ENCODE assay signal across 1 cellular context in the genomic region with DNA sequence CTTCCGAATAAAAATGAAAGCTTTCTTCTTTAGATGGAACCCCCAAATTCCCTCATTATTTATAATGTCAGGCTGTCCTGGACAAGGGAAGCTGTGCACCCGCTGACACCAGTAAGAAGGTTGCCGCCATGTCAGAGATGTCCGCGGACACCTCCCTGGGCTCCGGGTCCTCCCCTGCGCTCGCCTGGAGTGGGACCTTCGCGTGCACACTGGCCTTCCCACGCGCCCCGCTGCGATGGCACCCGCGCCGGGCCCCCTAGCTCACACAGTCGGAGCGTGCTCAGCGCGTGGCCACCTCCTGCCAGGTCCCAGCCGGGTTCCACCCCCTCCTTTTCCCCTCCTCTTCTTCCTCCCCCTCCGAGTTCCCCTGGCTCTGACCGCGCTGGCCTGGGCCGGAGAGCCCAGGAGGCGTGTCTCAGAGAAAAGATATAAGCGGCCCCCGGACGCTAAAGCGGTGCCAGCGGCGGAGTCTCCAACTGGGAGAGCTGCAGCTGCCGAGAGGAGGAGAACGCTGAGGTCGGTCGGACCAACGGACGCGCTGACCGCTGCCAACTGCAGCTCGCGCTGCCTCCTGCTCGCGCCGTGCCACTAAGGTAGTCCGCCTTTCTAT.
A peak's percentile ranks its signal among the peaks of the same experiment; 100 is the strongest.
TF ChIP-seq lines count a peak whose summit lies in the region.

A gene with protein sequence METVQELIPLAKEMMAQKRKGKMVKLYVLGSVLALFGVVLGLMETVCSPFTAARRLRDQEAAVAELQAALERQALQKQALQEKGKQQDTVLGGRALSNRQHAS (plus strand): TSS at position 456 of the 610 bp plus-strand sequence. CDS start 273 bp downstream, outside the sequence.

TF ChIP-seq in HEK293, 187 proteins besides CTCF, POLR2A, EP300 and RAD21 (continued from another document):
- TF ChIP-seq, protein P1, sequence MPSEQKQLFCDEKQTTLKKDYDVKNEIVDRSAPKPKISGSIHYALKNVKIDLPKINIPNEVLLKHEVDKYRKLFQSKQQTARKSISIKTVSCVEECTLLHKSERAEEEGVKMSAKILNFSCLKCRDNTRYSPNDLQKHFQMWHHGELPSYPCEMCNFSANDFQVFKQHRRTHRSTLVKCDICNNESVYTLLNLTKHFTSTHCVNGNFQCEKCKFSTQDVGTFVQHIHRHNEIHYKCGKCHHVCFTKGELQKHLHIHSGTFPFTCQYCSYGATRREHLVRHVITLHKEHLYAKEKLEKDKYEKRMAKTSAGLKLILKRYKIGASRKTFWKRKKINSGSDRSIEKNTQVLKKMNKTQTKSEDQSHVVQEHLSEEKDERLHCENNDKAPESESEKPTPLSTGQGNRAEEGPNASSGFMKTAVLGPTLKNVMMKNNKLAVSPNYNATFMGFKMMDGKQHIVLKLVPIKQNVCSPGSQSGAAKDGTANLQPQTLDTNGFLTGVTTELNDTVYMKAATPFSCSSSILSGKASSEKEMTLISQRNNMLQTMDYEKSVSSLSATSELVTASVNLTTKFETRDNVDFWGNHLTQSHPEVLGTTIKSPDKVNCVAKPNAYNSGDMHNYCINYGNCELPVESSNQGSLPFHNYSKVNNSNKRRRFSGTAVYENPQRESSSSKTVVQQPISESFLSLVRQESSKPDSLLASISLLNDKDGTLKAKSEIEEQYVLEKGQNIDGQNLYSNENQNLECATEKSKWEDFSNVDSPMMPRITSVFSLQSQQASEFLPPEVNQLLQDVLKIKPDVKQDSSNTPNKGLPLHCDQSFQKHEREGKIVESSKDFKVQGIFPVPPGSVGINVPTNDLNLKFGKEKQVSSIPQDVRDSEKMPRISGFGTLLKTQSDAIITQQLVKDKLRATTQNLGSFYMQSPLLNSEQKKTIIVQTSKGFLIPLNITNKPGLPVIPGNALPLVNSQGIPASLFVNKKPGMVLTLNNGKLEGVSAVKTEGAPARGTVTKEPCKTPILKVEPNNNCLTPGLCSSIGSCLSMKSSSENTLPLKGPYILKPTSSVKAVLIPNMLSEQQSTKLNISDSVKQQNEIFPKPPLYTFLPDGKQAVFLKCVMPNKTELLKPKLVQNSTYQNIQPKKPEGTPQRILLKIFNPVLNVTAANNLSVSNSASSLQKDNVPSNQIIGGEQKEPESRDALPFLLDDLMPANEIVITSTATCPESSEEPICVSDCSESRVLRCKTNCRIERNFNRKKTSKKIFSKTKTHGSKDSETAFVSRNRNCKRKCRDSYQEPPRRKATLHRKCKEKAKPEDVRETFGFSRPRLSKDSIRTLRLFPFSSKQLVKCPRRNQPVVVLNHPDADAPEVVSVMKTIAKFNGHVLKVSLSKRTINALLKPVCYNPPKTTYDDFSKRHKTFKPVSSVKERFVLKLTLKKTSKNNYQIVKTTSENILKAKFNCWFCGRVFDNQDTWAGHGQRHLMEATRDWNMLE (tag by site-specific recombination; conservative IDR thresholded peaks at IDR 0.05; ENCODE audit: low read depth), result 0 out of 2 replicates have a peak, but pooled peaks have one; percentile 27
- TF ChIP-seq ZIC2 (tag by site-specific recombination; IDR thresholded peaks at IDR 0.05) (peak; percentile 100), ZNF561 (tag by site-specific recombination; IDR thresholded peaks at IDR 0.05; ENCODE audit: borderline replicate concordance) (peak; percentile 68; the same call in 1 of the 2 replicates), ZBTB49 (tag by site-specific recombination; IDR thresholded peaks at IDR 0.05; ENCODE audit: low read depth) (no peak), PRDM10 (tag by site-specific recombination; IDR thresholded peaks at IDR 0.05) (peak; percentile 78), ZNF701 (tag by site-specific recombination; IDR thresholded peaks at IDR 0.05) (no peak)
